In genomic region chr20:48773837-48774418, GRCh38 we compare ENCODE assay signal across 10 cellular contexts. TPM values are rescaled to one million over a fixed set of nuclear protein-coding genes. Genes with fewer than 3 reads are reported as not detected.
DNase-seq lines count a peak whose midpoint lies in the region; ATAC-seq and TF ChIP-seq lines count a peak whose summit lies in the region.
"Had no signal": no experiment of that assay in that cellular context is flagged by ENCODE, and none has a peak within 500 bp of the region (broad histone marks: within the 10 kb centered on the region; RNA-seq: fewer than 3 reads in every experiment).

No MANE protein-coding gene starts in this region.

- H4K20me1 ChIP-seq in osteoblast (ENCODE audit: insufficient read depth, low read length), result no peaks in the 10 kb centered on the region

- TF ChIP-seq CTCF in Peyer's patch (IDR thresholded peaks at IDR 0.05) (no peak), colonic mucosa (IDR thresholded peaks at IDR 0.05) (no peak), osteoblast (IDR thresholded peaks at IDR 0.05; ENCODE audit: extremely low read depth, low read depth, low read length) (no peak)

- H2AFZ ChIP-seq in osteoblast (ENCODE audit: low read length), result peak overlapping the region; percentile 43
- H2AFZ ChIP-seq: PC-9 had no signal

- H3K36me3 ChIP-seq in Peyer's patch, result no peaks in the 10 kb centered on the region
- H3K36me3 ChIP-seq in colonic mucosa, result no peaks in the 10 kb centered on the region
- H3K36me3 ChIP-seq in osteoblast (ENCODE audit: insufficient read depth, low read length), result no peaks in the 10 kb centered on the region

- H3K9ac ChIP-seq in colonic mucosa (ENCODE audit: low read depth in 2 of 2, low read length in 2 of 2), result peak overlapping the region in 1 of 2 donors; percentile 1

- H3K27ac ChIP-seq in Peyer's patch (peak overlapping the region in 3 of 4 donors; percentile 13 to 74 (median 35)), colonic mucosa (peak overlapping the region; percentile 7), osteoblast (ENCODE audit: low read depth, low read length) (peak overlapping the region; percentile 56)
- H3K27ac ChIP-seq: PC-9 had no signal

- intact Hi-C loops in colonic mucosa (cut with DNase I), result no loop called here

- H3K9me3 ChIP-seq in Peyer's patch (no peaks in the 10 kb centered on the region), colonic mucosa (no peaks in the 10 kb centered on the region), osteoblast (ENCODE audit: low read depth, low read length) (no peaks in the 10 kb centered on the region)

- no peak overlapping the region for H3K4me3 ChIP-seq in Peyer's patch
- H3K4me3 ChIP-seq in colonic mucosa, result no peak overlapping the region
- no peak overlapping the region for H3K4me3 ChIP-seq in osteoblast (ENCODE audit: insufficient read depth, low read length)
- H3K4me3 ChIP-seq: PC-9 had no signal

- DNase-seq in ELR (ENCODE audit: low read depth) (peak; percentile 48), Peyer's patch (peak in 1 of 3 donors; percentile 16), colonic mucosa (no peak), osteoblast (ENCODE audit: insufficient read length, low spot score, missing footprints) (no peak), erythroblast (lab: John Stamatoyannopoulos, UW) (no peak)
- DNase-seq: MM.1S, PC-9 had no signal

- H3K79me2 ChIP-seq in osteoblast (ENCODE audit: insufficient read depth, low read length), result peaks cover 11% of the 10 kb centered on the region

- H3K4me2 ChIP-seq in osteoblast (ENCODE audit: insufficient read depth, low read length), result no peak overlapping the region
- H3K4me2 ChIP-seq: PC-9 had no signal

- H3K4me1 ChIP-seq in Peyer's patch (peaks cover 0 to 37% (median 12%) of the 10 kb centered on the region in 4 donors), colonic mucosa (no peaks in the 10 kb centered on the region), osteoblast (ENCODE audit: insufficient read depth, low read length) (peaks cover 23% of the 10 kb centered on the region)

- ATAC-seq in HG03469 (IDR thresholded peaks at IDR 0.05; ENCODE audit: unreplicated experiment) (no peak), HG02852 (IDR thresholded peaks at IDR 0.05; ENCODE audit: unreplicated experiment) (no peak), HG03097 (IDR thresholded peaks at IDR 0.05; ENCODE audit: low FRiP score, unreplicated experiment) (no peak)

- TF ChIP-seq POLR2A in Peyer's patch (IDR thresholded peaks at IDR 0.05) (no peak), erythroblast (IDR thresholded peaks at IDR 0.05; ENCODE audit: low read length) (no peak)

- H3K27me3 ChIP-seq in Peyer's patch, result no peaks in the 10 kb centered on the region
- H3K27me3 ChIP-seq in colonic mucosa, result no peaks in the 10 kb centered on the region
- no peaks in the 10 kb centered on the region for H3K27me3 ChIP-seq in osteoblast (ENCODE audit: insufficient read depth, low read length)

RNA-seq across cellular contexts. Expression of gene PREX1, which starts 53.9 kb away (rescaled TPM):
- total RNA-seq in Peyer's patch, result 100 to 1,000 TPM in 1 of 4 donors, 10 to 100 TPM in 2, 1 to 10 TPM in 1; 9.9 to 150 (median 18.4) TPM
- 10 to 100 TPM in 1 of 2 donors, 1 to 10 TPM in 1; 7.2 to 24.6 TPM for total RNA-seq in colonic mucosa
- total RNA-seq in osteoblast, result 12.7 and 14.1 TPM in 2 replicates
